ENCODE assay signal across 8 cellular contexts in genomic region chr6:170289971-170290305, GRCh38. TPM values are rescaled to one million over a fixed set of nuclear protein-coding genes. Genes with fewer than 3 reads are reported as not detected.
A peak's percentile ranks its signal among the peaks of the same experiment; 100 is the strongest.
DNase-seq lines count a peak whose midpoint lies in the region; ATAC-seq, FAIRE-seq and TF ChIP-seq lines count a peak whose summit lies in the region.

No MANE protein-coding gene starts in this region.

- no peaks in the 10 kb centered on the region for H3K9me3 Mint-ChIP-seq in activated naive CD4-positive, alpha-beta T cell treated with anti-CD3 and anti-CD28 coated beads, Interleukin-2, amount 50 U/mL, for 24 hours

- peaks cover 13% of the 10 kb centered on the region for H3K36me3 ChIP-seq in bronchial epithelial cell (ENCODE audit: control insufficient read depth, insufficient read depth, low read length)
- H3K36me3 ChIP-seq in mesodermal cell (ENCODE audit: control insufficient read depth, insufficient read depth, low read length): no peaks in the 10 kb centered on the region
- no peaks in the 10 kb centered on the region for H3K36me3 ChIP-seq in aorta (ENCODE audit: control insufficient read depth in 1 of 2, insufficient read depth in 2 of 2, low read length in 1 of 2)

- FAIRE-seq in bronchial epithelial cell (lab: Jason Lieb, UNC): no peak

- no peak overlapping the region for H3K27ac Mint-ChIP-seq in activated naive CD4-positive, alpha-beta T cell treated with anti-CD3 and anti-CD28 coated beads, Interleukin-2, amount 50 U/mL, for 24 hours

- no peak for DNase-seq in activated naive CD4-positive, alpha-beta T cell treated with Interleukin-2 at 50 U/mL for 16 hours
- DNase-seq in bronchial epithelial cell (ENCODE audit: low read depth): no peak
- DNase-seq in aorta: peak in 1 of 2 donors; percentile 77
- no peak for DNase-seq in GM19240 (ENCODE audit: insufficient read length, low spot score)
- DNase-seq in GM13976 (ENCODE audit: low spot score): no peak

- 0% methylated on average over 27 to 32 of the region's 41 CpGs for WGBS in mesodermal cell (ENCODE audit: insufficient coverage in 2 of 2), 2 experiments
- 1% methylated on average over 23 to 41 of the region's 41 CpGs for WGBS in aorta, 2 donors

- H3K27me3 ChIP-seq in bronchial epithelial cell (ENCODE audit: control insufficient read depth, insufficient read depth, low read length) (peaks cover 2% of the 10 kb centered on the region), aorta (ENCODE audit: control insufficient read depth in 1 of 2, insufficient read depth in 2 of 2, low read length in 1 of 2) (no peaks in the 10 kb centered on the region)

- H3K27ac ChIP-seq in mesodermal cell (ENCODE audit: low read depth, low read length, severe bottlenecking): no peak overlapping the region
- H3K27ac ChIP-seq in aorta (ENCODE audit: low read depth in 1 of 2, low read length in 2 of 2): no peak overlapping the region

- intact Hi-C loops in aorta (cut with DNase I): loop anchor here (5.0 to 10.0 kb wide), 4 partner anchors 125 to 458 kb away; no protein-coding TSS in a partner anchor

- peaks cover 24% of the 10 kb centered on the region for H3K4me1 ChIP-seq in mesodermal cell (ENCODE audit: control insufficient read depth, insufficient read depth, low read length, poor library complexity, severe bottlenecking)
- no peaks in the 10 kb centered on the region for H3K4me1 ChIP-seq in aorta (ENCODE audit: control insufficient read depth in 1 of 2, insufficient read depth in 2 of 2, low read length in 2 of 2)

- peak overlapping the region; percentile 93 for H3K4me3 Mint-ChIP-seq in activated naive CD4-positive, alpha-beta T cell treated with anti-CD3 and anti-CD28 coated beads, Interleukin-2, amount 50 U/mL, for 24 hours

- peaks cover 17% of the 10 kb centered on the region for H3K27me3 Mint-ChIP-seq in activated naive CD4-positive, alpha-beta T cell treated with anti-CD3 and anti-CD28 coated beads, Interleukin-2, amount 50 U/mL, for 24 hours

- peaks cover 2% of the 10 kb centered on the region for H3K36me3 Mint-ChIP-seq in activated naive CD4-positive, alpha-beta T cell treated with anti-CD3 and anti-CD28 coated beads, Interleukin-2, amount 50 U/mL, for 24 hours

- peaks cover 47% of the 10 kb centered on the region for H3K4me1 Mint-ChIP-seq in activated naive CD4-positive, alpha-beta T cell treated with anti-CD3 and anti-CD28 coated beads, Interleukin-2, amount 50 U/mL, for 24 hours

- H3K4me3 ChIP-seq in bronchial epithelial cell (ENCODE audit: low read depth, low read length) (peak overlapping the region; percentile 54), mesodermal cell (ENCODE audit: extremely low read depth, insufficient read depth, low read length, poor library complexity, severe bottlenecking) (peak overlapping the region; percentile 41), aorta (ENCODE audit: low read length in 2 of 2) (peak overlapping the region; percentile 68 to 85)

- ATAC-seq in aorta (ENCODE audit: low FRiP score) (no peak), GM18909 (IDR thresholded peaks at IDR 0.05; ENCODE audit: poor library complexity, unreplicated experiment) (no peak)

- in situ Hi-C loops in GM13976 (cut with MboI; ENCODE audit: low sequenced_read_pairs, unreplicated experiment): no loop called here

- no peak for TF ChIP-seq CTCF in bronchial epithelial cell (IDR thresholded peaks at IDR 0.05; ENCODE audit: insufficient read depth, low read length, severe bottlenecking)
- TF ChIP-seq CTCF in GM13976 (IDR thresholded peaks at IDR 0.05; ENCODE audit: borderline replicate concordance, control extremely low read depth, extremely low read depth, insufficient read depth, missing control alignments): no peak

- no peaks in the 10 kb centered on the region for H3K9me3 ChIP-seq in mesodermal cell (ENCODE audit: control insufficient read depth, low read length)
- no peaks in the 10 kb centered on the region for H3K9me3 ChIP-seq in aorta (ENCODE audit: control insufficient read depth, low read length)

RNA-seq across cellular contexts. Expression of gene DLL1, which starts 0.9 kb away (rescaled TPM):
- 4.1 and 4.7 TPM in 2 replicates for total RNA-seq in bronchial epithelial cell
- polyA plus RNA-seq in mesodermal cell (2013, experiment 1 of 2): 3.5 TPM
- 2.6 TPM for polyA plus RNA-seq in mesodermal cell (2013, experiment 2 of 2)
- 10 to 100 TPM; 24.8 to 30.5 TPM for total RNA-seq in aorta
- 1 to 10 TPM in 1 of 2 donors, under 1 TPM in 1; 0.13 to 4.0 TPM for polyA plus RNA-seq in aorta

RNA-seq across cellular contexts. Expression of gene FAM120B, which starts 16.6 kb away (rescaled TPM):
- total RNA-seq in bronchial epithelial cell: 7.1 and 11.8 TPM in 2 replicates
- 22.4 TPM for polyA plus RNA-seq in mesodermal cell (2013, experiment 1 of 2)
- 19.8 TPM for polyA plus RNA-seq in mesodermal cell (2013, experiment 2 of 2)
- total RNA-seq in aorta: 10 to 100 TPM; 30.2 to 38.5 TPM
- 10 to 100 TPM in 1 of 2 donors, 1 to 10 TPM in 1; 5.5 to 10.7 TPM for polyA plus RNA-seq in aorta
